8 cellular contexts compared by ENCODE assay signal in genomic region chr2:96895709-96896651, GRCh38. TPM values are rescaled to one million over a fixed set of nuclear protein-coding genes. Genes with fewer than 3 reads are reported as not detected.
A peak's percentile ranks its signal among the peaks of the same experiment; 100 is the strongest.
DNase-seq lines count a peak whose midpoint lies in the region; ATAC-seq and TF ChIP-seq lines count a peak whose summit lies in the region.

No MANE protein-coding gene starts in this region.

- H3K27ac Mint-ChIP-seq in activated CD4-positive, alpha-beta T cell treated with anti-CD3 and anti-CD28 coated beads, Interleukin-2, amount 10 ng/mL, durations not matched to agents 7 days and 5 days, result peak overlapping the region; percentile 65

- H3K9me3 Mint-ChIP-seq in activated CD4-positive, alpha-beta T cell treated with anti-CD3 and anti-CD28 coated beads, Interleukin-2, amount 10 ng/mL, durations not matched to agents 7 days and 5 days, result no peaks in the 10 kb centered on the region

- no peaks in the 10 kb centered on the region for H3K9me3 ChIP-seq in OCI-LY7 (ENCODE audit: low read length)

- H3K27ac ChIP-seq in OCI-LY7 (ENCODE audit: low read depth, low read length, poor library complexity, severe bottlenecking), result no peak overlapping the region
- H3K27ac ChIP-seq in foreskin keratinocyte, result no peak overlapping the region
- H3K27ac ChIP-seq in temporal lobe (ENCODE audit: low read depth, low read length), result peak overlapping the region; percentile 94

- H3K27me3 ChIP-seq in foreskin keratinocyte, result no peaks in the 10 kb centered on the region

- ATAC-seq in foreskin keratinocyte (peak; percentile 91), GM21528 (IDR thresholded peaks at IDR 0.05; ENCODE audit: low FRiP score, unreplicated experiment) (no peak), GM21390 (IDR thresholded peaks at IDR 0.05; ENCODE audit: unreplicated experiment) (no peak)

- no peak for DNase-seq in activated CD4-positive, alpha-beta T cell treated with anti-CD3 and anti-CD28 coated beads, Interleukin-2, amount 10 ng/mL, durations not matched to agents 7 days and 5 days
- no peak for DNase-seq in activated CD4-positive, alpha-beta T cell treated with anti-CD3 and anti-CD28 coated beads for 48 hours
- DNase-seq in OCI-LY7 (ENCODE audit: low spot score) (peak; percentile 21), foreskin keratinocyte (peak in 1 of 2 donors; percentile 68), AG20443 (ENCODE audit: low spot score) (no peak)

- no peaks in the 10 kb centered on the region for H3K9me2 ChIP-seq in OCI-LY7 (ENCODE audit: insufficient read depth, low read length)

- H3K36me3 ChIP-seq in OCI-LY7 (ENCODE audit: insufficient read depth, low read length), result no peaks in the 10 kb centered on the region

- no TSS peak for BruUV-seq in OCI-LY7 (replicated peaks; lab: Mats Ljungman, UMichigan)

- no peaks in the 10 kb centered on the region for H3K36me3 Mint-ChIP-seq in activated CD4-positive, alpha-beta T cell treated with anti-CD3 and anti-CD28 coated beads, Interleukin-2, amount 10 ng/mL, durations not matched to agents 7 days and 5 days (ENCODE audit: low read depth)

- H3K4me3 ChIP-seq in OCI-LY7 (ENCODE audit: low read depth, low read length, poor library complexity, severe bottlenecking), result no peak overlapping the region

- H3K79me2 ChIP-seq in OCI-LY7 (ENCODE audit: insufficient read depth, low read depth, low read length), result no peaks in the 10 kb centered on the region

- H3K4me1 ChIP-seq in OCI-LY7 (ENCODE audit: insufficient read depth, low read length, poor library complexity, severe bottlenecking) (peaks cover 32% of the 10 kb centered on the region), foreskin keratinocyte (peaks cover 11% of the 10 kb centered on the region)

- no peak for TF ChIP-seq CTCF in OCI-LY7 (conservative IDR thresholded peaks at IDR 0.05; ENCODE audit: low read length)
- no peak for TF ChIP-seq CTCF in foreskin keratinocyte (conservative IDR thresholded peaks at IDR 0.05)

- H3K4me1 Mint-ChIP-seq in activated CD4-positive, alpha-beta T cell treated with anti-CD3 and anti-CD28 coated beads, Interleukin-2, amount 10 ng/mL, durations not matched to agents 7 days and 5 days, result peaks cover 57% of the 10 kb centered on the region

- H3K4me2 ChIP-seq in OCI-LY7 (ENCODE audit: low read length), result no peak overlapping the region

- no peak overlapping the region for H3K4me3 Mint-ChIP-seq in activated CD4-positive, alpha-beta T cell treated with anti-CD3 and anti-CD28 coated beads, Interleukin-2, amount 10 ng/mL, durations not matched to agents 7 days and 5 days

- intact Hi-C loops in OCI-LY7 (cut with micrococcal nuclease; ENCODE audit: unreplicated experiment), result no loop called here

- no peak overlapping the region; the same call in 1 of the 2 replicates for H2AFZ ChIP-seq in OCI-LY7 (ENCODE audit: low read length)

- CTCF ChIA-PET in activated CD4-positive, alpha-beta T cell treated with anti-CD3 and anti-CD28 coated beads, Interleukin-2, amount 10 ng/mL, durations not matched to agents 7 days and 5 days (lab: Charles Lee), result interaction anchor here (0.6 to 1.1 kb wide), 2 partner anchors 17 to 172 kb away, joined by 3 to 4 read pairs; no protein-coding TSS in a partner anchor
- CTCF ChIA-PET in OCI-LY7 (lab: Charles Lee; ENCODE audit: unreplicated experiment), result no interaction called here

- H3K27me3 Mint-ChIP-seq in activated CD4-positive, alpha-beta T cell treated with anti-CD3 and anti-CD28 coated beads, Interleukin-2, amount 10 ng/mL, durations not matched to agents 7 days and 5 days, result no peaks in the 10 kb centered on the region

- H4K20me1 ChIP-seq in OCI-LY7 (ENCODE audit: insufficient read depth, low read length), result no peaks in the 10 kb centered on the region

- POLR2A ChIA-PET in activated CD4-positive, alpha-beta T cell treated with anti-CD3 and anti-CD28 coated beads, Interleukin-2, amount 10 ng/mL, durations not matched to agents 7 days and 5 days (lab: Charles Lee), result no interaction called here
- POLR2A ChIA-PET in OCI-LY7 (lab: Charles Lee), result interaction anchor here (0.6 kb wide), 1 partner anchor 28 kb away, joined by 3 read pairs; no protein-coding TSS in a partner anchor

RNA-seq across cellular contexts. Expression of gene SEMA4C, which starts 26.1 kb away (rescaled TPM):
- total RNA-seq in activated CD4-positive, alpha-beta T cell treated with anti-CD3 and anti-CD28 coated beads, Interleukin-2, amount 10 ng/mL, durations not matched to agents 7 days and 5 days, result 10 to 100 TPM; 25.5 to 35.4 TPM
- 0.06 TPM in 1 of 2 replicates, not detected in the other for total RNA-seq in OCI-LY7 (2014; rRNA removed; shearing (Covaris generic))
- total RNA-seq in OCI-LY7 (2022), result 0.19 TPM in 1 of 2 replicates, not detected in the other
- 9.5 and 10.5 TPM in 2 replicates for total RNA-seq in foreskin keratinocyte
- polyA plus RNA-seq in foreskin keratinocyte, result 6.2 and 6.6 TPM in 2 replicates
- total RNA-seq in temporal lobe, result 42.8 TPM

RNA-seq across cellular contexts. Expression of gene ANKRD39, which starts 38.2 kb away (rescaled TPM):
- total RNA-seq in activated CD4-positive, alpha-beta T cell treated with anti-CD3 and anti-CD28 coated beads, Interleukin-2, amount 10 ng/mL, durations not matched to agents 7 days and 5 days, result 10 to 100 TPM; 32.8 to 35.8 TPM
- total RNA-seq in OCI-LY7 (2014; rRNA removed; shearing (Covaris generic)), result 16.0 and 24.1 TPM in 2 replicates
- total RNA-seq in OCI-LY7 (2022), result 20.7 and 22.2 TPM in 2 replicates
- 10.5 and 10.6 TPM in 2 replicates for total RNA-seq in foreskin keratinocyte
- polyA plus RNA-seq in foreskin keratinocyte, result 19.0 and 19.2 TPM in 2 replicates
- total RNA-seq in temporal lobe, result 5.4 TPM

RNA-seq across cellular contexts. Expression of gene ANKRD23, which starts 52.2 kb away (rescaled TPM):
- 10 to 100 TPM; 17.0 to 17.3 TPM for total RNA-seq in activated CD4-positive, alpha-beta T cell treated with anti-CD3 and anti-CD28 coated beads, Interleukin-2, amount 10 ng/mL, durations not matched to agents 7 days and 5 days
- 6.4 and 6.5 TPM in 2 replicates for total RNA-seq in OCI-LY7 (2014; rRNA removed; shearing (Covaris generic))
- 6.7 and 6.9 TPM in 2 replicates for total RNA-seq in OCI-LY7 (2022)
- total RNA-seq in foreskin keratinocyte, result 0.92 and 1.2 TPM in 2 replicates
- 0.57 and 0.59 TPM in 2 replicates for polyA plus RNA-seq in foreskin keratinocyte
- total RNA-seq in temporal lobe, result 5.2 TPM
